28 cellular contexts compared by ENCODE assay signal in the genomic region with DNA sequence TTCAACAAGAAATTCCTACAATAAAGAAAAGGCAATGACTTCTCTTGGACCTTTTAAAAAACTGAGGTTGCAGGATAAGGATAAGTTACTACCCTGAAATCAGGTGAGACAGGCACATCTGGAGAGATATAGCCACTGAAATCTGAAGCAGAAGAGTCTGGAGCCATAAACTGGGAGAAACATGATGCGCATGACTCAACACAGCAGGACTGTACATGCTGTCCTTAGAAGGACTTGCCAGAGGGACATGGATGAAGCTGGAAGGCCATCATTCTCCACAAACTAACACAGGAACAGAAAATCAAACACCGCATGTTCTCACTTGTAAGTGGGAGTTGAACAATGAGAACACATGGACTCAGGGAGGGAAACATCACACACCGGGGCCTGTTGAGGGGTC.
"Had no signal": no experiment of that assay in that cellular context is flagged by ENCODE, and none has a peak within 500 bp of the region (broad histone marks: within the 10 kb centered on the region; RNA-seq: fewer than 3 reads in every experiment).

No MANE protein-coding gene starts in this region.

- H3K27ac Mint-ChIP-seq: activated CD4-positive, alpha-beta T cell treated with anti-CD3 and anti-CD28 coated beads, Interleukin-2, amount 10 ng/mL, durations not matched to agents 7 days and 5 days; activated CD8-positive, alpha-beta T cell treated with anti-CD3 and anti-CD28 coated beads, Interleukin-2, amount 10 ng/mL, durations not matched to agents 7 days and 5 days; activated naive CD4-positive, alpha-beta T cell treated with anti-CD3 and anti-CD28 coated beads for 36 hours; activated naive CD4-positive, alpha-beta T cell treated with anti-CD3 and anti-CD28 coated beads, Interleukin-2, amount 50 U/mL, for 72 hours; activated T-cell treated with anti-CD3 and anti-CD28 coated beads, Interleukin-2, amount 50 U/mL, for 24 hours; activated T-helper 2 cell treated with anti-CD3 and anti-CD28 coated beads, Interferon-gamma antibody, Interleukin-2, Interleukin-4, amounts not matched to agents 10 μg/mL and 5 μg/mL and 100 μg/mL, durations not matched to agents 14 hours and 24 hours and 36 hours; T-helper 1 cell treated with Interleukin-12 subunit alpha and Interleukin-12 subunit beta and Interleukin-4 antibody, amounts not matched to agents 30 μg/mL and 1 μg/mL, for 36 hours; T-helper 2 cell treated with Interferon-gamma antibody and Interleukin-4, amounts not matched to agents 5 μg/mL and 100 μg/mL, for 36 hours had no signal

- H3K27me3 Mint-ChIP-seq: activated CD4-positive, alpha-beta T cell treated with anti-CD3 and anti-CD28 coated beads, Interleukin-2, amount 10 ng/mL, durations not matched to agents 7 days and 5 days had no signal

- H3K4me1 ChIP-seq: adrenal gland, body of pancreas, SJSA1 had no signal

- H3K4me3 ChIP-seq: adrenal gland, body of pancreas, MG63, SJSA1 had no signal

- H3K9ac ChIP-seq: SK-N-SH had no signal

- H3K27ac ChIP-seq: adrenal gland, body of pancreas, SJSA1 had no signal

- FAIRE-seq: astrocyte, TTC549 had no signal

- DNase-seq: activated CD4-positive, alpha-beta T cell treated with anti-CD3 and anti-CD28 coated beads, Interleukin-2, amount 10 ng/mL, durations not matched to agents 7 days and 5 days; activated CD4-positive, alpha-beta T cell treated with anti-CD3 and anti-CD28 coated beads, Interleukin-2, amount 50 U/mL, for 48 hours; activated CD8-positive, alpha-beta T cell treated with anti-CD3 and anti-CD28 coated beads, Interleukin-2, amount 10 ng/mL, durations not matched to agents 7 days and 5 days; activated gamma-delta T cell; activated naive CD4-positive, alpha-beta T cell treated with anti-CD3 and anti-CD28 coated beads for 36 hours; activated T-cell treated with anti-CD3 and anti-CD28 coated beads, Interleukin-2, amount 50 U/mL, for 24 hours; adrenal gland; body of pancreas; Karpas-422; MG63; NCI-H1048; NCI-H1105 treated with DMSO at 0.1 percent for 48 hours; NCI-H1436 treated with DMSO at 0.1 percent for 48 hours; NCI-H1694 treated with DMSO at 0.1 percent for 48 hours; NCI-H2029; NCI-H345; NCI-H524 treated with DMSO at 0.1 percent for 48 hours; SHP77 treated with DMSO at 0.1 percent for 48 hours; SK-N-SH had no signal

- ATAC-seq: activated CD8-positive, alpha-beta T cell treated with anti-CD3 and anti-CD28 coated beads, Interleukin-2, amount 10 ng/mL, durations not matched to agents 7 days and 5 days; activated naive CD4-positive, alpha-beta T cell treated with anti-CD3 and anti-CD28 coated beads, Interleukin-2, amount 50 U/mL, for 72 hours; body of pancreas; Panc1 had no signal

- H3K4me3 Mint-ChIP-seq: activated CD4-positive, alpha-beta T cell treated with anti-CD3 and anti-CD28 coated beads, Interleukin-2, amount 10 ng/mL, durations not matched to agents 7 days and 5 days; activated CD8-positive, alpha-beta T cell treated with anti-CD3 and anti-CD28 coated beads, Interleukin-2, amount 10 ng/mL, durations not matched to agents 7 days and 5 days; activated naive CD4-positive, alpha-beta T cell treated with anti-CD3 and anti-CD28 coated beads for 36 hours; activated T-cell treated with anti-CD3 and anti-CD28 coated beads, Interleukin-2, amount 50 U/mL, for 24 hours; central memory CD8-positive, alpha-beta T cell; T-helper 1 cell treated with Interleukin-12 subunit alpha and Interleukin-12 subunit beta and Interleukin-4 antibody, amounts not matched to agents 30 μg/mL and 1 μg/mL, for 36 hours; T-helper 2 cell treated with Interferon-gamma antibody and Interleukin-4, amounts not matched to agents 5 μg/mL and 100 μg/mL, for 36 hours had no signal

- H3K27me3 ChIP-seq: body of pancreas, MG63, SJSA1 had no signal

- H3K4me1 Mint-ChIP-seq: activated CD4-positive, alpha-beta T cell treated with anti-CD3 and anti-CD28 coated beads, Interleukin-2, amount 10 ng/mL, durations not matched to agents 7 days and 5 days; central memory CD8-positive, alpha-beta T cell had no signal

- H3K9me3 ChIP-seq: adrenal gland, body of pancreas, MG63, SK-N-SH had no signal

- H3K4me2 ChIP-seq: SK-N-SH had no signal

- H3K36me3 ChIP-seq: adrenal gland, MG63, SJSA1 had no signal
